Comparison of ENCODE assay signal across 21 cellular contexts in genomic region chr10:2280713-2281112, GRCh38.
DNase-seq lines count a peak whose midpoint lies in the region; ATAC-seq, FAIRE-seq and TF ChIP-seq lines count a peak whose summit lies in the region.
"Had no signal": no experiment of that assay in that cellular context is flagged by ENCODE, and none has a peak within 500 bp of the region (broad histone marks: within the 10 kb centered on the region; RNA-seq: fewer than 3 reads in every experiment).

No MANE protein-coding gene starts in this region.

- H2BK5ac ChIP-seq in mesendoderm (ENCODE audit: low read length) (no peak overlapping the region), H9 (ENCODE audit: insufficient read length, low read length) (no peak overlapping the region)

- no peak overlapping the region for H3K56ac ChIP-seq in mesendoderm (ENCODE audit: low read length)
- H3K56ac ChIP-seq in H9 (ENCODE audit: insufficient read length, low read depth, low read length) = no peak overlapping the region

- H3K79me1 ChIP-seq in mesendoderm (ENCODE audit: low read length) (no peaks in the 10 kb centered on the region), H9 (ENCODE audit: insufficient read depth, low read depth, low read length, poor library complexity, severe bottlenecking) (no peaks in the 10 kb centered on the region)

- H3K9me3 Mint-ChIP-seq in H9 = peaks cover 0 to 4% of the 10 kb centered on the region in 2 experiments; a peak in 2 of 5 replicates
- H3K9me3 Mint-ChIP-seq: CD8-positive, alpha-beta T cell had no signal

- H3K23me2 ChIP-seq in H9 (ENCODE audit: insufficient read length, low read depth, low read length, poor library complexity, severe bottlenecking) = no peaks in the 10 kb centered on the region

- H3K4ac ChIP-seq in mesendoderm (ENCODE audit: low read depth, low read length) (no peak overlapping the region), H9 (ENCODE audit: low read depth, low read length) (no peak overlapping the region)

- no peaks in the 10 kb centered on the region for H4K20me1 ChIP-seq in H9 (ENCODE audit: control insufficient read depth, insufficient read depth, insufficient read length)
- H4K20me1 ChIP-seq: BLaER1 had no signal

- TF ChIP-seq CTCF in D721Med (IDR thresholded peaks at IDR 0.05; ENCODE audit: insufficient read depth, missing control alignments) = no peak
- TF ChIP-seq CTCF in H9 (conservative IDR thresholded peaks at IDR 0.05) = no peak

- H2AK5ac ChIP-seq in mesendoderm (ENCODE audit: low read length) (no peak overlapping the region), H9 (ENCODE audit: insufficient read length, low read length) (no peak overlapping the region)

- H3K4me3 ChIP-seq in HUES6 (ENCODE audit: low read depth, low read length) (no peak overlapping the region; the same call in 1 of the 2 replicates), mesendoderm (ENCODE audit: low read length) (no peak overlapping the region)
- H3K4me3 ChIP-seq: BLaER1 had no signal

- peaks cover 43 to 49% of the 10 kb centered on the region in 2 experiments for H3K4me1 Mint-ChIP-seq in H9
- H3K4me1 Mint-ChIP-seq: B cell; CD4-positive, CD25-positive, alpha-beta regulatory T cell had no signal

- no peak overlapping the region for H2AFZ ChIP-seq in H9 (ENCODE audit: low read length)

- H3K27ac ChIP-seq in HUES6 (ENCODE audit: low read depth, low read length) (0 out of 2 replicates have a peak overlapping the region, but pooled peaks have one; percentile 26), mesendoderm (ENCODE audit: low read depth, low read length) (no peak overlapping the region), H9 (ENCODE audit: insufficient read length, low read depth, low read length) (no peak overlapping the region)
- H3K27ac ChIP-seq: BLaER1, C4-2B had no signal

- FAIRE-seq in D721Med (lab: Jason Lieb, UNC) = peak; percentile 56
- FAIRE-seq: GM12891, GM18507, H1 had no signal

- peaks cover 22% of the 10 kb centered on the region for H3K4me1 ChIP-seq in HUES6 (ENCODE audit: control insufficient read depth, insufficient read depth, low read length)
- no peaks in the 10 kb centered on the region for H3K4me1 ChIP-seq in mesendoderm (ENCODE audit: control insufficient read depth, low read depth, low read length)
- peaks cover 5% of the 10 kb centered on the region; the same call in 1 of the 2 replicates for H3K4me1 ChIP-seq in H9 (ENCODE audit: insufficient read depth, low read length)
- H3K4me1 ChIP-seq: BLaER1, Caco-2 had no signal

- H3K79me2 ChIP-seq in mesendoderm (ENCODE audit: control insufficient read depth, insufficient read depth, low read length) (no peaks in the 10 kb centered on the region), H9 (ENCODE audit: insufficient read depth, low read length) (no peaks in the 10 kb centered on the region)

- H3K14ac ChIP-seq in H9 (ENCODE audit: insufficient read depth, low read length) = no peak overlapping the region

- WGBS in mesendoderm (ENCODE audit: extremely low coverage, insufficient coverage, low lambda C conversion rate) = no CpG with 5 or more reads among the region's 2 CpGs
- no CpG with 5 or more reads among the region's 2 CpGs for WGBS in H9 (ENCODE audit: extremely low coverage, insufficient read length, low lambda C conversion rate)

- no peak overlapping the region for H3K23ac ChIP-seq in mesendoderm (ENCODE audit: low read length)
- H3K23ac ChIP-seq in H9 (ENCODE audit: insufficient read length, low read depth, low read length) = no peak overlapping the region

- ATAC-seq in HG03520 (IDR thresholded peaks at IDR 0.05; ENCODE audit: unreplicated experiment) = no peak
- ATAC-seq: CD8-positive, alpha-beta T cell; HCT116 had no signal

- no peaks in the 10 kb centered on the region for H3K9me3 ChIP-seq in HUES6 (ENCODE audit: control insufficient read depth, insufficient read depth, low read depth, low read length)
- no peaks in the 10 kb centered on the region for H3K9me3 ChIP-seq in H9 (ENCODE audit: control insufficient read depth, low read depth, low read length)
- H3K9me3 ChIP-seq: BLaER1, Caco-2 had no signal

- H3K27me3 ChIP-seq in HUES6 (ENCODE audit: control insufficient read depth, insufficient read depth, low read length) (no peaks in the 10 kb centered on the region), mesendoderm (ENCODE audit: insufficient read depth, low read length, poor library complexity) (no peaks in the 10 kb centered on the region), H9 (ENCODE audit: insufficient read depth, low read length) (no peaks in the 10 kb centered on the region)
- H3K27me3 ChIP-seq: BLaER1 had no signal

- H2BK12ac ChIP-seq in H9 (ENCODE audit: insufficient read length, low read depth, low read length) = no peak overlapping the region

- peaks cover 0 to 3% (median 0%) of the 10 kb centered on the region in 3 experiments; a peak in 2 of 7 replicates for H3K36me3 Mint-ChIP-seq in H9 (ENCODE audit: insufficient read depth in 1 of 3, low read depth in 3 of 3)
- H3K36me3 Mint-ChIP-seq: CD4-positive, CD25-positive, alpha-beta regulatory T cell; CD8-positive, alpha-beta T cell had no signal

- H4K5ac ChIP-seq in mesendoderm (ENCODE audit: low read length) (no peak overlapping the region), H9 (ENCODE audit: insufficient read length, low read depth, low read length) (no peak overlapping the region)

- DNase-seq in D721Med (ENCODE audit: insufficient read length, low spot score) (peak; percentile 18), mesendoderm (peak; percentile 26), GDM1 (lab: John Stamatoyannopoulos, UW) (no peak), H9 (no peak)
- DNase-seq: Caco-2; CD4-positive, CD25-positive, alpha-beta regulatory T cell; CD8-positive, alpha-beta T cell; DMS 273 treated with DMSO at 0.1 percent for 48 hours; DMS79; EL; GF-D8; H7 had no signal

- no peak overlapping the region for H3K4me3 Mint-ChIP-seq in H9
- H3K4me3 Mint-ChIP-seq: B cell; CD4-positive, CD25-positive, alpha-beta regulatory T cell; CD8-positive, alpha-beta T cell had no signal

- H3K36me3 ChIP-seq in HUES6 (ENCODE audit: control insufficient read depth, insufficient read depth, low read length) (no peaks in the 10 kb centered on the region), mesendoderm (ENCODE audit: control insufficient read depth, insufficient read depth, low read length) (no peaks in the 10 kb centered on the region)
- H3K36me3 ChIP-seq: BLaER1 had no signal

- no peak overlapping the region for H3K9ac ChIP-seq in HUES6 (ENCODE audit: low read length)
- no peak overlapping the region for H3K9ac ChIP-seq in mesendoderm (ENCODE audit: low read length)
- H3K9ac ChIP-seq in H9 (ENCODE audit: extremely low read depth, insufficient read length, low read length) = no peak overlapping the region
- H3K9ac ChIP-seq: BLaER1 had no signal

- H4K91ac ChIP-seq in H9 (ENCODE audit: insufficient read length, low read depth, low read length) = no peak overlapping the region

- no peak overlapping the region for H4K8ac ChIP-seq in mesendoderm (ENCODE audit: low read depth, low read length)
- no peak overlapping the region for H4K8ac ChIP-seq in H9 (replicated peaks; ENCODE audit: insufficient read length, low read depth, low read length)

- peak overlapping the region in 1 of 3 experiments; percentile 76; a peak in 2 of 7 replicates for H3K27ac Mint-ChIP-seq in H9
- H3K27ac Mint-ChIP-seq: B cell; CD4-positive, CD25-positive, alpha-beta regulatory T cell; CD8-positive, alpha-beta T cell had no signal

- H3K4me2 ChIP-seq in mesendoderm (ENCODE audit: low read length) (no peak overlapping the region), H9 (ENCODE audit: insufficient read depth, insufficient read length, low read length) (no peak overlapping the region)
- H3K4me2 ChIP-seq: BLaER1 had no signal

- peaks cover 2% of the 10 kb centered on the region; the same call in 1 of the 2 replicates for H3K27me3 Mint-ChIP-seq in H9 (ENCODE audit: low read depth)
- H3K27me3 Mint-ChIP-seq: B cell; CD4-positive, CD25-positive, alpha-beta regulatory T cell had no signal

- no peak overlapping the region for H3K18ac ChIP-seq in mesendoderm (ENCODE audit: low read length)
- no peak overlapping the region for H3K18ac ChIP-seq in H9 (ENCODE audit: insufficient read length, low read depth, low read length)

- no peak overlapping the region for H3T11ph ChIP-seq in H9 (ENCODE audit: low read length)

- H2BK20ac ChIP-seq in H9 (ENCODE audit: low read depth, low read length, poor library complexity, severe bottlenecking) = no peak overlapping the region

- H2BK120ac ChIP-seq in mesendoderm (ENCODE audit: low read depth, low read length) (no peak overlapping the region), H9 (ENCODE audit: low read depth, low read length, poor library complexity, severe bottlenecking) (no peak overlapping the region)

- no peak overlapping the region for H2BK15ac ChIP-seq in mesendoderm (replicated peaks; ENCODE audit: low read depth)
- H2BK15ac ChIP-seq in H9 (ENCODE audit: low read depth, low read length) = no peak overlapping the region

Comparison
In these comparisons a context has a peak if more than half of its experiments do, and no peak if none do; other contexts are left out.
1. DNase-seq: peak in D721Med (single experiment) and mesendoderm (single experiment); none in GDM1 (single experiment) and H9 (single experiment).